Comparison of ENCODE assay signal across 15 cellular contexts in the genomic region with DNA sequence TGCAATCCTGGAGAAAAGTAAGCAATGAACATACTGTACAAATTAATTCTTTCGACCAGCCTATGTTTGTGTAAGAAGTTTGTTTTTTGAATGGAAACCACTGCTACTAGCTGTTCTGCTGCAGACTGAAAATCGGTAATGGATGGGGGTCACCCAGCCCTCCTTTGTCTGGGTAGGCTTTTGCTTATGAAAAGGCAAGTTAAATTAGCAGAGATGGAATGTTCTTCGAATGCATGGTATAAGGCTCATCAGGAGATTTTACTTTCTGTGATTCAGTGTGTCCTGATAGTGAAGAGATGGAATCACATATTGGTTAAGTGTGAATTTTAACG. TPM values are rescaled to one million over a fixed set of nuclear protein-coding genes. Genes with fewer than 3 reads are reported as not detected.
DNase-seq lines count a peak whose midpoint lies in the region; ATAC-seq and TF ChIP-seq lines count a peak whose summit lies in the region.
"Had no signal": no experiment of that assay in that cellular context is flagged by ENCODE, and none has a peak within 500 bp of the region (broad histone marks: within the 10 kb centered on the region; RNA-seq: fewer than 3 reads in every experiment).

No MANE protein-coding gene starts in this region.

- no peaks in the 10 kb centered on the region for H3K27me3 ChIP-seq in cardiac muscle cell
- no peaks in the 10 kb centered on the region for H3K27me3 ChIP-seq in iPS-20b (ENCODE audit: insufficient read depth, low read length)

- no peak overlapping the region for H3K4me3 ChIP-seq in cardiac muscle cell
- peak overlapping the region; percentile 43; the same call in 1 of the 2 replicates for H3K4me3 ChIP-seq in iPS-20b (ENCODE audit: low read length)

- no peak for ATAC-seq in left ventricle myocardium superior
- no peak for ATAC-seq in GM21367 (IDR thresholded peaks at IDR 0.05; ENCODE audit: unreplicated experiment)
- ATAC-seq in HG02938 (IDR thresholded peaks at IDR 0.05; ENCODE audit: unreplicated experiment): no peak

- H3K4me1 Mint-ChIP-seq in brain (peaks cover 47% of the 10 kb centered on the region), type B pancreatic cell (ENCODE audit: unreplicated experiment) (peaks cover 29% of the 10 kb centered on the region)
- H3K4me1 Mint-ChIP-seq: memory B cell had no signal

- no peaks in the 10 kb centered on the region for H3K27me3 Mint-ChIP-seq in brain
- H3K27me3 Mint-ChIP-seq in type B pancreatic cell: no peaks in the 10 kb centered on the region

- H3K27ac ChIP-seq in cardiac muscle cell (peak overlapping the region; percentile 67), iPS-20b (ENCODE audit: low read length) (peak overlapping the region; percentile 3)

- H3K9ac ChIP-seq in iPS-20b (ENCODE audit: low read depth, low read length): peak overlapping the region; percentile 66; the same call in 1 of the 2 replicates

- H3K4me3 Mint-ChIP-seq in brain: peak overlapping the region; percentile 64 to 84 (median 72)
- peak overlapping the region; percentile 70 for H3K4me3 Mint-ChIP-seq in type B pancreatic cell
- H3K4me3 Mint-ChIP-seq: memory B cell had no signal

- DNase-seq in cardiac muscle cell (ENCODE audit: low read depth in 1 of 2, low spot score in 1 of 2): no peak
- DNase-seq in left ventricle myocardium superior: no peak
- DNase-seq in type B pancreatic cell (ENCODE audit: extremely low spot score, unreplicated experiment): no peak
- DNase-seq in NCI-H226: no peak
- DNase-seq: activated CD4-positive, CD25-positive, alpha-beta regulatory T cell treated with anti-CD3 and anti-CD28 coated beads, Interleukin-2, amount 50 U/mL, for 72 hours; activated CD8-positive, alpha-beta memory T cell treated with anti-CD3 and anti-CD28 coated beads, Interleukin-2, amount 50 U/mL, for 48 hours; activated naive CD4-positive, alpha-beta T cell treated with anti-CD3 and anti-CD28 coated beads, Interleukin-2, amount 50 U/mL, for 16 hours; NCI-H446 treated with DMSO at 0.1 percent for 48 hours; posterior cingulate gyrus; substantia nigra had no signal

- H3K27ac Mint-ChIP-seq in brain (peak overlapping the region; percentile 45 to 93 (median 92)), type B pancreatic cell (peak overlapping the region; percentile 72)
- H3K27ac Mint-ChIP-seq: memory B cell had no signal

- TF ChIP-seq CTCF in cardiac muscle cell (IDR thresholded peaks at IDR 0.05; ENCODE audit: low read depth, low read length) (no peak), brain (conservative IDR thresholded peaks at IDR 0.05) (no peak), type B pancreatic cell (conservative IDR thresholded peaks at IDR 0.05) (no peak)

- peaks cover 0 to 4% (median 0%) of the 10 kb centered on the region in 5 experiments for H3K9me3 Mint-ChIP-seq in brain
- H3K9me3 Mint-ChIP-seq in type B pancreatic cell: no peaks in the 10 kb centered on the region
- H3K9me3 Mint-ChIP-seq: memory B cell had no signal

- intact Hi-C loops in left ventricle myocardium superior (cut with micrococcal nuclease): no loop called here

- H3K9me3 ChIP-seq in cardiac muscle cell (ENCODE audit: low read depth) (no peaks in the 10 kb centered on the region), iPS-20b (ENCODE audit: insufficient read depth, low read depth, low read length) (no peaks in the 10 kb centered on the region)

- H3K36me3 Mint-ChIP-seq in brain: no peaks in the 10 kb centered on the region
- H3K36me3 Mint-ChIP-seq in type B pancreatic cell: no peaks in the 10 kb centered on the region
- H3K36me3 Mint-ChIP-seq: memory B cell had no signal

- no peaks in the 10 kb centered on the region for H3K36me3 ChIP-seq in cardiac muscle cell
- no peaks in the 10 kb centered on the region for H3K36me3 ChIP-seq in iPS-20b (ENCODE audit: insufficient read depth, low read depth, low read length)

- H3K4me1 ChIP-seq in cardiac muscle cell (ENCODE audit: low read depth) (peaks cover 23% of the 10 kb centered on the region), iPS-20b (ENCODE audit: insufficient read depth, low read length) (peaks cover 36% of the 10 kb centered on the region)

RNA-seq across cellular contexts. Expression of a gene that starts 53.8 kb away (rescaled TPM):
- total RNA-seq in cardiac muscle cell: 390 and 474 TPM in 2 replicates
- 337 and 414 TPM in 2 replicates for polyA plus RNA-seq in cardiac muscle cell
- total RNA-seq in left ventricle myocardium superior: 258 TPM
- 333 TPM for polyA plus RNA-seq in brain (ENCODE audit: insufficient read depth, low read depth, low replicate concordance)
- 623 and 674 TPM in 2 replicates for total RNA-seq in type B pancreatic cell (ENCODE audit: low replicate concordance)

RNA-seq across cellular contexts. Expression of a gene that starts 54.2 kb away (rescaled TPM):
- total RNA-seq in cardiac muscle cell (145 and 191 TPM in 2 replicates), left ventricle myocardium superior (503 TPM), type B pancreatic cell (ENCODE audit: low replicate concordance) (81.5 and 95.9 TPM in 2 replicates)
- polyA plus RNA-seq in cardiac muscle cell (86.8 and 113 TPM in 2 replicates), brain (ENCODE audit: insufficient read depth, low read depth, low replicate concordance) (55.6 TPM)
